Comparison of ENCODE assay signal across 22 cellular contexts in the genomic region with DNA sequence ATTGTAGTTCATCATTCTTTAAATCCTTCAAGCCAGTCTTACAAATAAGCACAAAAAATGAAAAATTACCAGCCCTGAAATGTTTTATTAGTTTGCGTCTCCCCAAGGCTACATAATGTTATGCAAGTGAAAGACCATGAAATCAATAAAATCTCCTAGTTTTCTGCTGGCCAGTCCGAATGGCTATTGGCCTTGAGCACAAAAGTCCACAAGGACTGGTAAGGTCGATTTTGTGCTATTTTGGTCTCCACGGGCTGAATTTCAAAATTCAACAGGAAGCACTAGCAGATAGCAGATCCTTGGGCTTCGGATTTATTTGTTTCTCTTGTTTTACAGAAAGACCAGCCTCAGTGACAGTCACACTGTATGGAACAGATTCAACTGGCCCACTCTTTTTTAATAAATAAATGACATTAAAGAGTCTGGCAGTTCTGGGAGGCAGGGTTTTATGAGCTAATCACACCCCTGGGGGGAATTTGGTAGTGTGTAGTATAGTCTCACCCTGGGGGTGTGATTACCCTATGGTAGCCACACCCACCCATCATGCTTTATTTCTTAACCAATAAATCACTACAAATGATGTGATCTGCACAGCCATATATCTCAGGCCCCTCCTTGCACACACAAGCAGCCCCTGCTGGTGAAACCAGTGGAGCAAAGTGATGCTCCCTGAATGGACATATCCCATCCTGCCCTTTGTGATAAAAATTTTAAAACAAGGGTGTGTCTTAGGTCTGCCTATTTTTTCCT. TPM values are rescaled to one million over a fixed set of nuclear protein-coding genes. Genes with fewer than 3 reads are reported as not detected.
DNase-seq lines count a peak whose midpoint lies in the region; ATAC-seq and TF ChIP-seq lines count a peak whose summit lies in the region.
"Had no signal": no experiment of that assay in that cellular context is flagged by ENCODE, and none has a peak within 500 bp of the region (broad histone marks: within the 10 kb centered on the region; RNA-seq: fewer than 3 reads in every experiment).

No MANE protein-coding gene starts in this region.

- no peak overlapping the region for H3K27ac Mint-ChIP-seq in HFFc6
- no peak overlapping the region for H3K27ac Mint-ChIP-seq in stimulated activated memory B cell treated with anti-CD40 and anti-IgM and Interleukin-4, amounts not matched to agents 10 μg/mL and 1 μg/mL and 100 μg/mL, for 72 hours
- H3K27ac Mint-ChIP-seq: activated CD4-positive, alpha-beta T cell treated with anti-CD3 and anti-CD28 coated beads, Interleukin-2, amount 10 ng/mL, durations not matched to agents 7 days and 5 days; activated T-helper 2 cell treated with anti-CD3 and anti-CD28 coated beads, Interferon-gamma antibody, Interleukin-2, Interleukin-4, amounts not matched to agents 10 μg/mL and 5 μg/mL and 100 μg/mL, durations not matched to agents 14 hours and 24 hours and 36 hours had no signal

- peak overlapping the region; percentile 34 to 65 for H3K27ac ChIP-seq in liver (ENCODE audit: low read depth in 1 of 2, low read length in 2 of 2)
- H3K27ac ChIP-seq: colonic mucosa, heart right ventricle, HL-60, left ventricle myocardium inferior, neutrophil, stomach, transverse colon had no signal

- WGBS in liver = 19% methylated on average over 5 of the region's 5 CpGs

- DNase-seq in GM10266 (ENCODE audit: extremely low spot score) = peak; percentile 9
- DNase-seq in HFFc6 = no peak
- DNase-seq in stimulated activated CD8-positive, alpha-beta memory T cell treated with anti-CD3 and anti-CD28 coated beads, Interleukin-4, amount 100 ng/mL, for 48 hours = no peak
- DNase-seq: activated CD4-positive, alpha-beta T cell treated with anti-CD3 and anti-CD28 coated beads, Interleukin-2, amount 10 ng/mL, durations not matched to agents 7 days and 5 days; colonic mucosa; heart right ventricle; left ventricle myocardium inferior; NCI-H187; stimulated activated CD4-positive, alpha-beta T cell treated with anti-CD3 and anti-CD28 coated beads, Interleukin-2, amount 100 ng/mL, for 48 hours; stomach; T-helper 1 cell; transverse colon had no signal

- peaks cover 6% of the 10 kb centered on the region; the same call in 1 of the 2 replicates for H3K4me1 Mint-ChIP-seq in HFFc6 (ENCODE audit: low read depth)
- peaks cover 15% of the 10 kb centered on the region for H3K4me1 Mint-ChIP-seq in stimulated activated memory B cell treated with anti-CD40 and anti-IgM and Interleukin-4, amounts not matched to agents 10 μg/mL and 1 μg/mL and 100 μg/mL, for 72 hours

- H3K36me3 ChIP-seq in liver (ENCODE audit: control insufficient read depth in 4 of 4, insufficient read depth in 3 of 4, low read depth in 1 of 4, low read length in 3 of 4) = no peaks in the 10 kb centered on the region
- H3K36me3 ChIP-seq: colonic mucosa, heart right ventricle, left ventricle myocardium inferior, neutrophil, stomach, transverse colon had no signal

- peaks cover 0 to 5% (median 0%) of the 10 kb centered on the region in 4 donors for H3K27me3 ChIP-seq in liver (ENCODE audit: control insufficient read depth in 4 of 4, insufficient read depth in 4 of 4, low read length in 3 of 4)

- peak; percentile 51 to 53 for TF ChIP-seq RAD21 in liver (IDR thresholded peaks at IDR 0.05)

- no peaks in the 10 kb centered on the region for H3K9me3 Mint-ChIP-seq in HFFc6
- no peaks in the 10 kb centered on the region for H3K9me3 Mint-ChIP-seq in stimulated activated memory B cell treated with anti-CD40 and anti-IgM and Interleukin-4, amounts not matched to agents 10 μg/mL and 1 μg/mL and 100 μg/mL, for 72 hours
- H3K9me3 Mint-ChIP-seq: activated CD4-positive, alpha-beta T cell treated with anti-CD3 and anti-CD28 coated beads, Interleukin-2, amount 10 ng/mL, durations not matched to agents 7 days and 5 days; activated T-helper 2 cell treated with anti-CD3 and anti-CD28 coated beads, Interferon-gamma antibody, Interleukin-2, Interleukin-4, amounts not matched to agents 10 μg/mL and 5 μg/mL and 100 μg/mL, durations not matched to agents 14 hours and 24 hours and 36 hours had no signal

- H3K9ac ChIP-seq in liver (ENCODE audit: low read depth in 1 of 2, low read length in 2 of 2) = no peak overlapping the region

- H3K27me3 Mint-ChIP-seq in HFFc6 (ENCODE audit: insufficient read depth) = peaks cover 39% of the 10 kb centered on the region
- H3K27me3 Mint-ChIP-seq in stimulated activated memory B cell treated with anti-CD40 and anti-IgM and Interleukin-4, amounts not matched to agents 10 μg/mL and 1 μg/mL and 100 μg/mL, for 72 hours = peaks cover 55% of the 10 kb centered on the region

- H3K4me3 Mint-ChIP-seq in HFFc6 = no peak overlapping the region
- no peak overlapping the region for H3K4me3 Mint-ChIP-seq in stimulated activated memory B cell treated with anti-CD40 and anti-IgM and Interleukin-4, amounts not matched to agents 10 μg/mL and 1 μg/mL and 100 μg/mL, for 72 hours
- H3K4me3 Mint-ChIP-seq: activated CD4-positive, alpha-beta T cell treated with anti-CD3 and anti-CD28 coated beads, Interleukin-2, amount 10 ng/mL, durations not matched to agents 7 days and 5 days had no signal

- H3K36me3 Mint-ChIP-seq in HFFc6 (ENCODE audit: low read depth) = no peaks in the 10 kb centered on the region
- no peaks in the 10 kb centered on the region for H3K36me3 Mint-ChIP-seq in stimulated activated memory B cell treated with anti-CD40 and anti-IgM and Interleukin-4, amounts not matched to agents 10 μg/mL and 1 μg/mL and 100 μg/mL, for 72 hours
- H3K36me3 Mint-ChIP-seq: brain had no signal

- ATAC-seq in SK-N-SH treated with all-trans-retinoic acid at 6 μM for 48 hours = peak; percentile 33; the same call in 1 of the 3 replicates
- no peak for ATAC-seq in stimulated activated memory B cell treated with anti-CD40 and anti-IgM and Interleukin-4, amounts not matched to agents 10 μg/mL and 1 μg/mL and 100 μg/mL, for 72 hours
- no peak for ATAC-seq in HG02884 (IDR thresholded peaks at IDR 0.05; ENCODE audit: unreplicated experiment)
- ATAC-seq: heart right ventricle, Right ventricle myocardium inferior had no signal

- H3K4me3 ChIP-seq in liver (ENCODE audit: low read depth in 1 of 3, low read length in 3 of 3) = no peak overlapping the region
- H3K4me3 ChIP-seq: colonic mucosa, heart right ventricle, left ventricle myocardium inferior, smooth muscle cell, stomach, transverse colon had no signal

- peaks cover 17 to 70% (median 56%) of the 10 kb centered on the region in 4 donors for H3K4me1 ChIP-seq in liver (ENCODE audit: control insufficient read depth in 4 of 4, insufficient read depth in 4 of 4, low read length in 3 of 4)
- H3K4me1 ChIP-seq: colonic mucosa had no signal

- H3K9me3 ChIP-seq in liver (ENCODE audit: control insufficient read depth in 4 of 4, low read length in 3 of 4) = peaks cover 0 to 5% (median 0%) of the 10 kb centered on the region in 4 donors
- H3K9me3 ChIP-seq: colonic mucosa, heart right ventricle, left ventricle myocardium inferior, neutrophil, stomach, transverse colon had no signal

- TF ChIP-seq CTCF in GM10266 (IDR thresholded peaks at IDR 0.05; ENCODE audit: control insufficient read depth, insufficient read depth, low read depth, missing control alignments) (no peak), HFFc6 (IDR thresholded peaks at IDR 0.05) (peak; percentile 33), liver (IDR thresholded peaks at IDR 0.05; ENCODE audit: low read depth, low read length, missing input control) (no peak)

TF ChIP-seq in liver, 16 proteins besides CTCF, POLR2A, EP300 and RAD21 (continues in another document):
- TF ChIP-seq, protein P1, sequence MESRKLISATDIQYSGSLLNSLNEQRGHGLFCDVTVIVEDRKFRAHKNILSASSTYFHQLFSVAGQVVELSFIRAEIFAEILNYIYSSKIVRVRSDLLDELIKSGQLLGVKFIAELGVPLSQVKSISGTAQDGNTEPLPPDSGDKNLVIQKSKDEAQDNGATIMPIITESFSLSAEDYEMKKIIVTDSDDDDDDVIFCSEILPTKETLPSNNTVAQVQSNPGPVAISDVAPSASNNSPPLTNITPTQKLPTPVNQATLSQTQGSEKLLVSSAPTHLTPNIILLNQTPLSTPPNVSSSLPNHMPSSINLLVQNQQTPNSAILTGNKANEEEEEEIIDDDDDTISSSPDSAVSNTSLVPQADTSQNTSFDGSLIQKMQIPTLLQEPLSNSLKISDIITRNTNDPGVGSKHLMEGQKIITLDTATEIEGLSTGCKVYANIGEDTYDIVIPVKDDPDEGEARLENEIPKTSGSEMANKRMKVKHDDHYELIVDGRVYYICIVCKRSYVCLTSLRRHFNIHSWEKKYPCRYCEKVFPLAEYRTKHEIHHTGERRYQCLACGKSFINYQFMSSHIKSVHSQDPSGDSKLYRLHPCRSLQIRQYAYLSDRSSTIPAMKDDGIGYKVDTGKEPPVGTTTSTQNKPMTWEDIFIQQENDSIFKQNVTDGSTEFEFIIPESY (IDR thresholded peaks at IDR 0.05) = peak; percentile 86
- TF ChIP-seq YY1 (IDR thresholded peaks at IDR 0.05) (peak; percentile 85), HNF4G (IDR thresholded peaks at IDR 0.05) (peak; percentile 80), FOXA1 (IDR thresholded peaks at IDR 0.05) (peak; percentile 79), NR2F2 (IDR thresholded peaks at IDR 0.05) (no peak)
- TF ChIP-seq, protein P2, sequence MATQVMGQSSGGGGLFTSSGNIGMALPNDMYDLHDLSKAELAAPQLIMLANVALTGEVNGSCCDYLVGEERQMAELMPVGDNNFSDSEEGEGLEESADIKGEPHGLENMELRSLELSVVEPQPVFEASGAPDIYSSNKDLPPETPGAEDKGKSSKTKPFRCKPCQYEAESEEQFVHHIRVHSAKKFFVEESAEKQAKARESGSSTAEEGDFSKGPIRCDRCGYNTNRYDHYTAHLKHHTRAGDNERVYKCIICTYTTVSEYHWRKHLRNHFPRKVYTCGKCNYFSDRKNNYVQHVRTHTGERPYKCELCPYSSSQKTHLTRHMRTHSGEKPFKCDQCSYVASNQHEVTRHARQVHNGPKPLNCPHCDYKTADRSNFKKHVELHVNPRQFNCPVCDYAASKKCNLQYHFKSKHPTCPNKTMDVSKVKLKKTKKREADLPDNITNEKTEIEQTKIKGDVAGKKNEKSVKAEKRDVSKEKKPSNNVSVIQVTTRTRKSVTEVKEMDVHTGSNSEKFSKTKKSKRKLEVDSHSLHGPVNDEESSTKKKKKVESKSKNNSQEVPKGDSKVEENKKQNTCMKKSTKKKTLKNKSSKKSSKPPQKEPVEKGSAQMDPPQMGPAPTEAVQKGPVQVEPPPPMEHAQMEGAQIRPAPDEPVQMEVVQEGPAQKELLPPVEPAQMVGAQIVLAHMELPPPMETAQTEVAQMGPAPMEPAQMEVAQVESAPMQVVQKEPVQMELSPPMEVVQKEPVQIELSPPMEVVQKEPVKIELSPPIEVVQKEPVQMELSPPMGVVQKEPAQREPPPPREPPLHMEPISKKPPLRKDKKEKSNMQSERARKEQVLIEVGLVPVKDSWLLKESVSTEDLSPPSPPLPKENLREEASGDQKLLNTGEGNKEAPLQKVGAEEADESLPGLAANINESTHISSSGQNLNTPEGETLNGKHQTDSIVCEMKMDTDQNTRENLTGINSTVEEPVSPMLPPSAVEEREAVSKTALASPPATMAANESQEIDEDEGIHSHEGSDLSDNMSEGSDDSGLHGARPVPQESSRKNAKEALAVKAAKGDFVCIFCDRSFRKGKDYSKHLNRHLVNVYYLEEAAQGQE (IDR thresholded peaks at IDR 0.05) = peak; percentile 79

RNA-seq across cellular contexts. Expression of gene TMEM33, which starts 51.1 kb away (rescaled TPM):
- 10 to 100 TPM; 48.7 to 74.4 (median 62.9) TPM for total RNA-seq in HFFc6 (2021; fragmentation: NEBNext Ultra II Directional; extraction: Animal tissue kit (Norgen Biotek cat#: 25700))
- 10 to 100 TPM; 28.8 to 49.0 TPM for total RNA-seq in liver
- polyA plus RNA-seq in liver = 10 to 100 TPM; 20.8 to 34.7 TPM
